Comparison of ENCODE assay signal across 17 cellular contexts in the genomic region with DNA sequence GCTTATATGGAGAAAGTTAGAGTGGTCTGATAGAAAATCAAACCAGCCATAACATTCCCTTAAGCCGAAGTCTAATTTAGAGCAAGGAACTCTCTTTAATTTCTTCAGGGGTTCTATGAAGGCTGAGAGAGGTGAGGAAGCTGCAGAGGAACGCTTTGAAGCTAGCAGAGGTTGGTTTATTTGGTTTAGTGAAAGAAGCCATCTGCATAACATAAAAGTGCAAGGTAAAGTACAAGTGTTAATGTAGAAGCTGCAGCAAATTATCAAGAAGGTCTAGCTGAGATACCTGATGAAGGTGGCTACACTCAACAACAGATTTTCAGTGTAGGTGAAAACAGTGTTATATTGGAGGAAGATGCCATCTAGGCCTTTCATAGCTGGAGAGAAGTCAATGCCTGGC.
"Had no signal": no experiment of that assay in that cellular context is flagged by ENCODE, and none has a peak within 500 bp of the region (broad histone marks: within the 10 kb centered on the region; RNA-seq: fewer than 3 reads in every experiment).

No MANE protein-coding gene starts in this region.

- H3K4me3 ChIP-seq: esophagus muscularis mucosa, gastroesophageal sphincter, heart left ventricle, pancreas, smooth muscle cell, upper lobe of right lung had no signal

- H3K27ac Mint-ChIP-seq: activated CD8-positive, alpha-beta memory T cell treated with anti-CD3 and anti-CD28 coated beads, Interleukin-2, amount 10 ng/mL, durations not matched to agents 7 days and 5 days had no signal

- H3K4me2 ChIP-seq: smooth muscle cell had no signal

- H3K9me3 ChIP-seq: esophagus muscularis mucosa, gastroesophageal sphincter, heart left ventricle, pancreas, upper lobe of right lung had no signal

- ATAC-seq: activated CD8-positive, alpha-beta memory T cell treated with anti-CD3 and anti-CD28 coated beads, Interleukin-2, amount 10 ng/mL, durations not matched to agents 7 days and 5 days; gastroesophageal sphincter; left lobe of liver; pancreas; sciatic nerve; upper lobe of right lung had no signal

- DNase-seq: activated CD4-positive, alpha-beta T cell treated with anti-CD3 and anti-CD28 coated beads for 1 hour; activated CD4-positive, alpha-beta T cell treated with anti-CD3 and anti-CD28 coated beads, Interleukin-2, amount 50 U/mL, for 48 hours; activated CD8-positive, alpha-beta memory T cell treated with anti-CD3 and anti-CD28 coated beads, Interleukin-2, amount 10 ng/mL, durations not matched to agents 7 days and 5 days; anterior cingulate cortex; cerebellar nuclear complex; effector CD4-positive, alpha-beta T cell; heart left ventricle; kidney; pancreas; stimulated activated CD4-positive, alpha-beta T cell treated with anti-CD3 and anti-CD28 coated beads, Interleukin-4, amount 100 ng/mL, for 1 hour; upper lobe of right lung had no signal

- H3K36me3 ChIP-seq: esophagus muscularis mucosa, gastroesophageal sphincter, heart left ventricle, pancreas, upper lobe of right lung had no signal

- H3K4me3 Mint-ChIP-seq: activated CD8-positive, alpha-beta memory T cell treated with anti-CD3 and anti-CD28 coated beads, Interleukin-2, amount 10 ng/mL, durations not matched to agents 7 days and 5 days had no signal

- H3K36me3 Mint-ChIP-seq: activated CD8-positive, alpha-beta memory T cell treated with anti-CD3 and anti-CD28 coated beads, Interleukin-2, amount 10 ng/mL, durations not matched to agents 7 days and 5 days had no signal

- H3K27me3 ChIP-seq: esophagus muscularis mucosa, gastroesophageal sphincter, heart left ventricle, pancreas, upper lobe of right lung had no signal

- H3K27ac ChIP-seq: esophagus muscularis mucosa, gastroesophageal sphincter, heart left ventricle, pancreas, upper lobe of right lung, VCaP had no signal
